Comparison of ENCODE assay signal across 8 cellular contexts in genomic region chr11:62841361-62842170, GRCh38. TPM values are rescaled to one million over a fixed set of nuclear protein-coding genes. Genes with fewer than 3 reads are reported as not detected.
DNase-seq lines count a peak whose midpoint lies in the region; ATAC-seq, FAIRE-seq and TF ChIP-seq lines count a peak whose summit lies in the region.

No MANE protein-coding gene starts in this region.

- peak overlapping the region; percentile 60 to 61 for H3K4me3 ChIP-seq in prostate gland
- H3K4me3 ChIP-seq in aorta (ENCODE audit: low read length in 2 of 2): peak overlapping the region; percentile 42 to 51

- peaks cover 12% of the 10 kb centered on the region for H3K4me1 ChIP-seq in prostate gland (replicated peaks)
- H3K4me1 ChIP-seq in aorta (ENCODE audit: control insufficient read depth in 1 of 2, insufficient read depth in 2 of 2, low read length in 2 of 2): peaks cover 0 to 3% of the 10 kb centered on the region in 2 donors

- H3K27me3 ChIP-seq in prostate gland (replicated peaks; ENCODE audit: insufficient read depth) (no peaks in the 10 kb centered on the region), aorta (ENCODE audit: control insufficient read depth in 1 of 2, insufficient read depth in 2 of 2, low read length in 1 of 2) (peaks cover 0 to 1% of the 10 kb centered on the region in 2 donors)

- intact Hi-C loops in left ventricle myocardium superior (cut with micrococcal nuclease): no loop called here
- intact Hi-C loops in prostate gland (cut with DNase I): loop anchor here (2.0 kb wide), 1 partner anchor 39 kb away; the partner anchor contains the start of gene SLC3A2
- intact Hi-C loops in aorta (cut with DNase I): loop anchor here in 1 of 2 donors (1.0 kb wide), 1 partner anchor 39 kb away; the partner anchor contains the start of gene SLC3A2

- no peaks in the 10 kb centered on the region for H3K36me3 ChIP-seq in prostate gland
- H3K36me3 ChIP-seq in aorta (ENCODE audit: control insufficient read depth in 1 of 2, insufficient read depth in 2 of 2, low read length in 1 of 2): no peaks in the 10 kb centered on the region

- H3K27ac ChIP-seq in prostate gland (peak overlapping the region; percentile 98 to 99), aorta (ENCODE audit: low read depth in 1 of 2, low read length in 2 of 2) (peak overlapping the region; percentile 76 to 99)

- under 1% methylated on average over 33 of the region's 33 CpGs for WGBS in prostate gland
- 0% methylated on average over 33 of the region's 33 CpGs for WGBS in aorta, 2 donors

- peak; percentile 84 for DNase-seq in GM12892 (ENCODE audit: insufficient read length)
- peak; percentile 93 to 99 (median 94) for DNase-seq in NCI-H1417 (lab: John Stamatoyannopoulos, UW)
- peak; percentile 97 to 100 for DNase-seq in SW 1271 (lab: John Stamatoyannopoulos, UW)
- DNase-seq in amniotic stem cell (lab: John Stamatoyannopoulos, UW): peak; percentile 95
- DNase-seq in left ventricle myocardium superior: peak; percentile 80
- peak; percentile 86 for DNase-seq in prostate gland (ENCODE audit: low spot score)
- DNase-seq in aorta: peak; percentile 89 to 90

- H3K9me3 ChIP-seq in prostate gland (no peaks in the 10 kb centered on the region), aorta (ENCODE audit: control insufficient read depth, low read length) (no peaks in the 10 kb centered on the region)

- FAIRE-seq in GM12892 (lab: Jason Lieb, UNC): peak; percentile 97

- peak; percentile 63 for ATAC-seq in HG02759 (IDR thresholded peaks at IDR 0.05; ENCODE audit: unreplicated experiment)
- ATAC-seq in left ventricle myocardium superior: peak; percentile 77
- ATAC-seq in aorta (ENCODE audit: low FRiP score): peak; percentile 85

- peak; percentile 100 for TF ChIP-seq POLR2A in GM12892 (IDR thresholded peaks at IDR 0.05; ENCODE audit: low read depth, low read length)
- peak; percentile 90 for TF ChIP-seq POLR2A in prostate gland (IDR thresholded peaks at IDR 0.05)

- TF ChIP-seq CTCF in prostate gland (IDR thresholded peaks at IDR 0.05): no peak

RNA-seq across cellular contexts. Expression of gene WDR74, which starts 2.2 kb away (rescaled TPM):
- polyA plus RNA-seq in GM12892 (2012; ENCODE audit: missing spikeins): 51.3 TPM
- total RNA-seq in left ventricle myocardium superior (25.8 TPM), prostate gland (10 to 100 TPM; 44.5 to 46.1 TPM), aorta (10 to 100 TPM; 35.4 to 42.9 TPM)
- 10 to 100 TPM; 13.5 to 53.9 TPM for polyA plus RNA-seq in aorta

RNA-seq across cellular contexts. Expression of gene TEX54, which starts 8.9 kb away (rescaled TPM):
- not detected for polyA plus RNA-seq in GM12892 (2012; ENCODE audit: missing spikeins)
- total RNA-seq in left ventricle myocardium superior (not detected), prostate gland (not detected), aorta (not detected)
- 1 to 10 TPM in 1 of 2 donors, not detected in 1; 5.5 TPM for polyA plus RNA-seq in aorta

RNA-seq across cellular contexts. Expression of gene STX5, which starts 9.7 kb away (rescaled TPM):
- polyA plus RNA-seq in GM12892 (2012; ENCODE audit: missing spikeins): 23.9 TPM
- total RNA-seq in left ventricle myocardium superior (19.5 TPM), prostate gland (10 to 100 TPM; 34.5 to 57.5 TPM), aorta (10 to 100 TPM; 42.6 to 46.4 TPM)
- 10 to 100 TPM; 19.2 to 44.0 TPM for polyA plus RNA-seq in aorta

RNA-seq across cellular contexts. Expression of gene NXF1, which starts 36.3 kb away (rescaled TPM):
- 51.3 TPM for polyA plus RNA-seq in GM12892 (2012; ENCODE audit: missing spikeins)
- 49.6 TPM for total RNA-seq in left ventricle myocardium superior
- total RNA-seq in prostate gland: 10 to 100 TPM; 75.6 to 98.2 TPM
- total RNA-seq in aorta: 10 to 100 TPM; 82.4 to 99.9 TPM
- 100 to 1,000 TPM in 1 of 2 donors, 10 to 100 TPM in 1; 26.8 to 455 TPM for polyA plus RNA-seq in aorta

RNA-seq across cellular contexts. Expression of gene SLC3A2, which starts 39.1 kb away (rescaled TPM):
- polyA plus RNA-seq in GM12892 (2012; ENCODE audit: missing spikeins): 90.4 TPM
- total RNA-seq in left ventricle myocardium superior (36.4 TPM), prostate gland (100 to 1,000 TPM; 158 to 235 TPM), aorta (100 to 1,000 TPM in 1 of 2 donors, 10 to 100 TPM in 1; 98.6 to 107 TPM)
- polyA plus RNA-seq in aorta: 10 to 100 TPM; 31.8 to 74.8 TPM

Comparison
In these comparisons a context has a peak if more than half of its experiments do, and no peak if none do; other contexts are left out.
1. Peak in every context shown above with its lines: DNase-seq, ATAC-seq, H3K4me3 ChIP-seq and H3K27ac ChIP-seq.